In the genomic region with DNA sequence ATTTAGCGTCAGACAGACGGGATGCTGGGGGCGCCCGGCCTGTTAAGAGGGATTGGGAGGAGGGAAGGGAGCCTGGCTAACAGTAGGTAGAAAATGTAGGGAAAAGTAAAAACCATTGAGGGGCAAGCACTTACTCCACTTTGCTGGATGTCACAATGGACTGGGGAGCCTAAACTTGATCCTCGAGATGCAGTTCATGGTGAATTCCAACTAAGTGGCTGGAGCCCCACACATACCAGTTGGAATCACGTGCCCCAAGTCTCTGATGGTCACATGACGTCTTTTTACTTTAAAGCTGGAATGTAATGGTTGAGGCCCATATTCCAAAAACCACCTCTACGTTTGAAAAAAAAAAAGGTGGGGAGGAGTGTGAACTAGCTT, we compare ENCODE assay signal across 8 cellular contexts. TPM values are rescaled to one million over a fixed set of nuclear protein-coding genes. Genes with fewer than 3 reads are reported as not detected.
A peak's percentile ranks its signal among the peaks of the same experiment; 100 is the strongest.
DNase-seq lines count a peak whose midpoint lies in the region; ATAC-seq and TF ChIP-seq lines count a peak whose summit lies in the region.

No MANE protein-coding gene starts in this region.

- H4K20me1 ChIP-seq in GM23248 (ENCODE audit: insufficient read depth), result no peaks in the 10 kb centered on the region

- CTCF ChIA-PET in T-cell (lab: Charles Lee), result interaction anchor here in 1 of 2 donors (0.6 kb wide), 1 partner anchor 31 kb away, joined by 4 read pairs; no protein-coding TSS in a partner anchor

- H3K79me2 ChIP-seq in GM23248 (ENCODE audit: insufficient read depth), result peaks cover 61% of the 10 kb centered on the region

- H3K4me3 Mint-ChIP-seq in activated T-helper 17 cell treated with anti-CD3 and anti-CD28 coated beads, Interleukin-2, amount 50 U/mL, for 72 hours, result no peak overlapping the region
- peak overlapping the region in 1 of 3 donors; percentile 58 for H3K4me3 Mint-ChIP-seq in T-cell

- no peaks in the 10 kb centered on the region for H3K9me3 Mint-ChIP-seq in activated T-helper 17 cell treated with anti-CD3 and anti-CD28 coated beads, Interleukin-2, amount 50 U/mL, for 72 hours
- H3K9me3 Mint-ChIP-seq in T-cell, result no peaks in the 10 kb centered on the region

- no peak overlapping the region for H3K27ac Mint-ChIP-seq in activated T-helper 17 cell treated with anti-CD3 and anti-CD28 coated beads, Interleukin-2, amount 50 U/mL, for 72 hours
- H3K27ac Mint-ChIP-seq in T-cell, result no peak overlapping the region

- POLR2A ChIA-PET in T-cell (lab: Charles Lee), result no interaction called here

- H3K9ac ChIP-seq in GM23248, result peak overlapping the region; percentile 93

- no peaks in the 10 kb centered on the region for H3K9me3 ChIP-seq in GM23248 (ENCODE audit: low read depth)
- no peaks in the 10 kb centered on the region for H3K9me3 ChIP-seq in WERI-Rb-1 (ENCODE audit: severe bottlenecking)
- H3K9me3 ChIP-seq in left ventricle myocardium inferior (replicated peaks), result no peaks in the 10 kb centered on the region

- no peak for TF ChIP-seq CTCF in WERI-Rb-1 (IDR thresholded peaks at IDR 0.05; ENCODE audit: low read depth, low read length)
- TF ChIP-seq CTCF in left ventricle myocardium inferior (IDR thresholded peaks at IDR 0.05; ENCODE audit: borderline replicate concordance), result no peak
- no peak for TF ChIP-seq CTCF in retinal pigment epithelial cell (conservative IDR thresholded peaks at IDR 0.05; ENCODE audit: low read depth, low read length)

- H3K4me3 ChIP-seq in GM23248 (peak overlapping the region; percentile 85), WERI-Rb-1 (ENCODE audit: low read depth, low read length) (peak overlapping the region; percentile 60), left ventricle myocardium inferior (peak overlapping the region; percentile 83), retinal pigment epithelial cell (ENCODE audit: low read length) (peak overlapping the region; percentile 74)

- H3K27me3 ChIP-seq in GM23248 (replicated peaks; ENCODE audit: insufficient read depth) (no peaks in the 10 kb centered on the region), WERI-Rb-1 (ENCODE audit: insufficient read depth, low read depth, severe bottlenecking) (peaks cover 45% of the 10 kb centered on the region), left ventricle myocardium inferior (ENCODE audit: low read depth) (no peaks in the 10 kb centered on the region)

- H3K27ac ChIP-seq in GM23248 (peak overlapping the region; percentile 88), WERI-Rb-1 (no peak overlapping the region; the same call in 1 of the 2 replicates), left ventricle myocardium inferior (replicated peaks) (peak overlapping the region; percentile 93)

- H3K4me2 ChIP-seq in GM23248 (ENCODE audit: unreplicated experiment), result peak overlapping the region; percentile 92

- H3K4me1 ChIP-seq in GM23248 (ENCODE audit: insufficient read depth), result peaks cover 28% of the 10 kb centered on the region
- H3K4me1 ChIP-seq in left ventricle myocardium inferior, result peaks cover 42% of the 10 kb centered on the region

- H3K36me3 ChIP-seq in GM23248 (ENCODE audit: low read depth) (no peaks in the 10 kb centered on the region), WERI-Rb-1 (no peaks in the 10 kb centered on the region), left ventricle myocardium inferior (no peaks in the 10 kb centered on the region)

- intact Hi-C loops in left ventricle myocardium inferior (cut with micrococcal nuclease), result no loop called here

- ATAC-seq in GM19467 (IDR thresholded peaks at IDR 0.05; ENCODE audit: unreplicated experiment) (no peak), T-cell (replicated peaks in 1 of 4) (no peak)
- no peak for ATAC-seq in activated T-helper 17 cell treated with anti-CD3 and anti-CD28 coated beads, Interleukin-2, amount 50 U/mL, for 72 hours (replicated peaks)

- peak overlapping the region; percentile 85 for H2AFZ ChIP-seq in GM23248

- no peaks in the 10 kb centered on the region for H3K9me2 ChIP-seq in GM23248 (ENCODE audit: insufficient read depth)

- no peaks in the 10 kb centered on the region for H3K4me1 Mint-ChIP-seq in activated T-helper 17 cell treated with anti-CD3 and anti-CD28 coated beads, Interleukin-2, amount 50 U/mL, for 72 hours
- H3K4me1 Mint-ChIP-seq in T-cell, result peaks cover 0 to 3% (median 0%) of the 10 kb centered on the region in 3 donors

- 0 to 3% methylated on average over 7 to 8 of the region's 8 CpGs for WGBS in GM23248 (ENCODE audit: low coverage in 1 of 2, low lambda C conversion rate in 2 of 2, missing lambda C conversion rate in 2 of 2), 2 experiments

- in situ Hi-C loops in GM23248 (cut with MboI), result loop anchor here (10.0 kb wide), 1 partner anchor 228 kb away; no protein-coding TSS in a partner anchor

- DNase-seq in GM23248 (peak; percentile 59), WERI-Rb-1 (no peak), left ventricle myocardium inferior (no peak), retinal pigment epithelial cell (ENCODE audit: low read depth) (no peak), GDM1 (lab: John Stamatoyannopoulos, UW) (no peak), T-cell (no peak)

- no peaks in the 10 kb centered on the region for H3K36me3 Mint-ChIP-seq in activated T-helper 17 cell treated with anti-CD3 and anti-CD28 coated beads, Interleukin-2, amount 50 U/mL, for 72 hours (ENCODE audit: low read depth)
- H3K36me3 Mint-ChIP-seq in T-cell, result no peaks in the 10 kb centered on the region

- peaks cover 19% of the 10 kb centered on the region for H3F3A ChIP-seq in GM23248 (ENCODE audit: insufficient read depth)

- H3K27me3 Mint-ChIP-seq in activated T-helper 17 cell treated with anti-CD3 and anti-CD28 coated beads, Interleukin-2, amount 50 U/mL, for 72 hours, result peaks cover 4% of the 10 kb centered on the region
- peaks cover 6 to 47% of the 10 kb centered on the region in 2 donors for H3K27me3 Mint-ChIP-seq in T-cell

RNA-seq across cellular contexts. Expression of a gene that starts 1.5 kb away (rescaled TPM):
- 118 and 136 TPM in 2 replicates for total RNA-seq in GM23248 (2014; rRNA removed; shearing (Covaris generic))
- 137 and 139 TPM in 2 replicates for polyA plus RNA-seq in GM23248 (2016; fragmentation: Nextera tagmentation; extraction: Ambion mirVana)
- total RNA-seq in left ventricle myocardium inferior (42.7 TPM), T-cell (1 to 10 TPM in 1 of 5 donors, under 1 TPM in 4; 0.30 to 1.3 (median 0.73) TPM)
- under 1 TPM in 1 of 2 donors, not detected in 1; 0.65 TPM for total RNA-seq in activated T-helper 17 cell treated with anti-CD3 and anti-CD28 coated beads, Interleukin-2, amount 50 U/mL, for 72 hours

Comparison
In these comparisons a context has a peak if more than half of its experiments do, and no peak if none do; other contexts are left out.
1. RNA of a gene that starts 1.5 kb away (total RNA-seq): 118 to 136 TPM in GM23248 and 42.7 TPM in left ventricle myocardium inferior (single experiment); 0.30 to 1.3 TPM in T-cell and 0.65 TPM in activated T-helper 17 cell treated with anti-CD3 and anti-CD28 coated beads, Interleukin-2, amount 50 U/mL, for 72 hours; every median in the first group is over 10 times any median in the second.
2. Peak in every context shown above with its lines, with median percentiles within 50 percentile points of each other: H3K4me3 ChIP-seq.